ENCODE assay signal across 11 cellular contexts in the genomic region with DNA sequence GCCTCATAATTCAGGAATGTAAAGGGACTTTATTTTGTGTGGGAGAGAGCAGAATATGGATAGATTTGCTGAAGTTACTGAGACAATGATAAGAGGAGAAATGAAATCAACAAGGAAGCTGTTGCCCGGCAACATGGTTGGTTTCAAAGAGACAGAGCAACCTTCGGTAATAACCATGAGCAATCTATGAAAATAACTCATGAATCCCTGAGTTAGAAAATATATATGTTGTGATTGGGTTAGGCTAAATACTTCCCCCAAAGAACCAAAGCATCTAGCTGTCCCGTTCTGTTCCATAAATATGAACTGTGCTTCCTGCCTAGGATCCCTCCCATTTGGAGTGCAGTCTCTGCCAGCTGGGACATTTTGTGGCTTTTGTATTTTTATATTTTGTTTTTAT. TPM values are rescaled to one million over a fixed set of nuclear protein-coding genes. Genes with fewer than 3 reads are reported as not detected.
DNase-seq lines count a peak whose midpoint lies in the region; ATAC-seq and FAIRE-seq lines count a peak whose summit lies in the region.
"Had no signal": no experiment of that assay in that cellular context is flagged by ENCODE, and none has a peak within 500 bp of the region (broad histone marks: within the 10 kb centered on the region; RNA-seq: fewer than 3 reads in every experiment).

No MANE protein-coding gene starts in this region.

- intact Hi-C loops in left cardiac atrium (cut with DNase I), result no loop called here

- H3K27me3 Mint-ChIP-seq in activated naive CD4-positive, alpha-beta T cell treated with anti-CD3 and anti-CD28 coated beads, Interleukin-2, amount 10 ng/mL, durations not matched to agents 7 days and 5 days, result peaks cover 4% of the 10 kb centered on the region

- DNase-seq in HCEC 1CT, result peak; percentile 18
- DNase-seq in amniotic epithelial cell (ENCODE audit: low read depth), result peak; percentile 82
- no peak for DNase-seq in left cardiac atrium
- peak; percentile 29 for DNase-seq in renal cortical epithelial cell (ENCODE audit: low read depth)
- DNase-seq in GM19239 (ENCODE audit: insufficient read length, low spot score), result no peak
- no peak for DNase-seq in GF-D8 (lab: John Stamatoyannopoulos, UW)
- DNase-seq in activated naive CD4-positive, alpha-beta T cell treated with anti-CD3 and anti-CD28 coated beads, Interleukin-2, amount 10 ng/mL, durations not matched to agents 7 days and 5 days, result no peak
- DNase-seq: activated effector memory CD4-positive, alpha-beta T cell treated with Interleukin-2 at 50 U/mL for 16 hours; stimulated activated CD4-positive, alpha-beta T cell treated with anti-CD3 and anti-CD28 coated beads, Interleukin-4, amount 100 ng/mL, for 4 hours had no signal

- peaks cover 30% of the 10 kb centered on the region for H3K4me1 Mint-ChIP-seq in activated naive CD4-positive, alpha-beta T cell treated with anti-CD3 and anti-CD28 coated beads, Interleukin-2, amount 10 ng/mL, durations not matched to agents 7 days and 5 days
- H3K4me1 Mint-ChIP-seq: IgD-negative memory B cell had no signal

- H3K36me3 Mint-ChIP-seq in activated naive CD4-positive, alpha-beta T cell treated with anti-CD3 and anti-CD28 coated beads, Interleukin-2, amount 10 ng/mL, durations not matched to agents 7 days and 5 days, result peaks cover 15% of the 10 kb centered on the region

- H3K27ac Mint-ChIP-seq in activated naive CD4-positive, alpha-beta T cell treated with anti-CD3 and anti-CD28 coated beads, Interleukin-2, amount 10 ng/mL, durations not matched to agents 7 days and 5 days, result no peak overlapping the region
- H3K27ac Mint-ChIP-seq: IgD-negative memory B cell had no signal

- H3K4me3 Mint-ChIP-seq in activated naive CD4-positive, alpha-beta T cell treated with anti-CD3 and anti-CD28 coated beads, Interleukin-2, amount 10 ng/mL, durations not matched to agents 7 days and 5 days, result no peak overlapping the region
- H3K4me3 Mint-ChIP-seq: IgD-negative memory B cell had no signal

- H3K9me3 Mint-ChIP-seq in activated naive CD4-positive, alpha-beta T cell treated with anti-CD3 and anti-CD28 coated beads, Interleukin-2, amount 10 ng/mL, durations not matched to agents 7 days and 5 days, result peaks cover 24% of the 10 kb centered on the region

- CTCF ChIA-PET in activated naive CD4-positive, alpha-beta T cell treated with anti-CD3 and anti-CD28 coated beads, Interleukin-2, amount 10 ng/mL, durations not matched to agents 7 days and 5 days (lab: Charles Lee), result interaction anchor here (1.0 to 2.6 kb wide), 3 partner anchors 25 to 28 kb away, joined by 4 to 8 read pairs (median 7); no protein-coding TSS in a partner anchor

- no peak for FAIRE-seq in GM19239 (lab: Jason Lieb, UNC)

- ATAC-seq in left cardiac atrium (peak; percentile 39 to 65), HG03025 (IDR thresholded peaks at IDR 0.05; ENCODE audit: low FRiP score, unreplicated experiment) (no peak)

RNA-seq across cellular contexts. Expression of a gene that starts 23.1 kb away (rescaled TPM):
- total RNA-seq in left cardiac atrium (10 to 100 TPM; 27.5 to 39.2 TPM), renal cortical epithelial cell (43.6 and 79.7 TPM in 2 replicates)

RNA-seq across cellular contexts. Expression of a gene that starts 53.4 kb away (rescaled TPM):
- total RNA-seq in left cardiac atrium (10 to 100 TPM; 34.8 to 36.9 TPM), renal cortical epithelial cell (55.2 and 58.5 TPM in 2 replicates)

Comparison
In these comparisons a context has a peak if more than half of its experiments do, and no peak if none do; other contexts are left out.
1. DNase-seq: peak in HCEC 1CT (single experiment), amniotic epithelial cell (single experiment) and renal cortical epithelial cell (single experiment); none in left cardiac atrium (single experiment), GM19239 (single experiment), GF-D8 (single experiment) and activated naive CD4-positive, alpha-beta T cell treated with anti-CD3 and anti-CD28 coated beads, Interleukin-2, amount 10 ng/mL, durations not matched to agents 7 days and 5 days (single experiment).